ENCODE assay signal across 11 cellular contexts in genomic region chr1:3902546-3902945, GRCh38. TPM values are rescaled to one million over a fixed set of nuclear protein-coding genes. Genes with fewer than 3 reads are reported as not detected.
DNase-seq lines count a peak whose midpoint lies in the region; ATAC-seq and TF ChIP-seq lines count a peak whose summit lies in the region.
"Had no signal": no experiment of that assay in that cellular context is flagged by ENCODE, and none has a peak within 500 bp of the region (broad histone marks: within the 10 kb centered on the region; RNA-seq: fewer than 3 reads in every experiment).

No MANE protein-coding gene starts in this region.

- H2BK5ac ChIP-seq in IMR-90 (ENCODE audit: low read depth, low read length, poor library complexity, severe bottlenecking), result no peak overlapping the region

- no peak overlapping the region for H2BK20ac ChIP-seq in IMR-90 (ENCODE audit: low read depth, low read length)

- dilution Hi-C loops in IMR-90 (cut with HindIII; ENCODE audit: low sequenced_read_pairs, unreplicated experiment), result no loop called here

- no peak overlapping the region for H2AK9ac ChIP-seq in IMR-90 (replicated peaks; ENCODE audit: low read depth, low read length, poor library complexity)

- H3K9me1 ChIP-seq in IMR-90 (ENCODE audit: insufficient read depth, low read length), result no peaks in the 10 kb centered on the region; the same call in 1 of the 2 replicates

- no peak for TF ChIP-seq CTCF in CD4-positive, alpha-beta T cell (IDR thresholded peaks at IDR 0.05)
- no peak for TF ChIP-seq CTCF in IMR-90 (conservative IDR thresholded peaks at IDR 0.05; ENCODE audit: low read depth, low read length)

- H3K4me3 ChIP-seq in IMR-90 (ENCODE audit: insufficient read depth, low read depth, low read length), result no peak overlapping the region
- H3K4me3 ChIP-seq: ovary had no signal

- ATAC-seq in CD4-positive, alpha-beta T cell (ENCODE audit: poor library complexity), result peak; percentile 3
- ATAC-seq in IMR-90 (ENCODE audit: low read depth) (no peak), GM19351 (IDR thresholded peaks at IDR 0.05; ENCODE audit: unreplicated experiment) (no peak), GM18498 (IDR thresholded peaks at IDR 0.05; ENCODE audit: unreplicated experiment) (no peak)

- BruUV-seq in IMR-90 (replicated peaks; lab: Mats Ljungman, UMichigan), result no TSS peak

- no peak overlapping the region for H3K14ac ChIP-seq in IMR-90 (replicated peaks; ENCODE audit: low read depth, low read length)

- H3K4me2 ChIP-seq in IMR-90 (ENCODE audit: low read depth, low read length), result no peak overlapping the region

- no peak overlapping the region for H4K91ac ChIP-seq in IMR-90 (ENCODE audit: insufficient read depth, low read depth, low read length)

- POLR2A ChIA-PET in CD4-positive, alpha-beta T cell (lab: Charles Lee), result interaction anchor here (0.6 to 2.2 kb wide), 3 partner anchors 9 to 107 kb away, joined by 3 to 8 read pairs (median 5); partner anchors contain the start of genes CEP104, DFFB and LRRC47
- POLR2A ChIA-PET in IMR-90 (lab: Charles Lee; ENCODE audit: unreplicated experiment), result no interaction called here

- no peaks in the 10 kb centered on the region for H4K20me1 ChIP-seq in IMR-90 (ENCODE audit: insufficient read depth, low read length)

- peak overlapping the region; percentile 90 for H3K27ac Mint-ChIP-seq in CD4-positive, alpha-beta T cell
- peak overlapping the region; percentile 99 for H3K27ac Mint-ChIP-seq in activated T-cell treated with anti-CD3 and anti-CD28 coated beads, Interleukin-2, amount 50 U/mL, for 24 hours

- H3K4me3 Mint-ChIP-seq in CD4-positive, alpha-beta T cell, result peak overlapping the region; percentile 93
- peak overlapping the region; percentile 92 for H3K4me3 Mint-ChIP-seq in activated T-cell treated with anti-CD3 and anti-CD28 coated beads, Interleukin-2, amount 50 U/mL, for 24 hours

- no peaks in the 10 kb centered on the region for H3K27me3 ChIP-seq in CD4-positive, alpha-beta T cell (ENCODE audit: control insufficient read depth, insufficient read depth, low read length)
- no peaks in the 10 kb centered on the region for H3K27me3 ChIP-seq in IMR-90 (ENCODE audit: control insufficient read depth, insufficient read depth, low read length)
- H3K27me3 ChIP-seq: ovary had no signal

- H3K36me3 Mint-ChIP-seq in CD4-positive, alpha-beta T cell (ENCODE audit: low read depth), result peaks cover 27% of the 10 kb centered on the region
- H3K36me3 Mint-ChIP-seq in activated T-cell treated with anti-CD3 and anti-CD28 coated beads, Interleukin-2, amount 50 U/mL, for 24 hours (ENCODE audit: low read depth), result peaks cover 21% of the 10 kb centered on the region

- H3K27ac ChIP-seq in CD4-positive, alpha-beta T cell (ENCODE audit: low read depth, low read length), result peak overlapping the region; percentile 57
- H3K27ac ChIP-seq in IMR-90 (ENCODE audit: insufficient read depth, low read length), result no peak overlapping the region
- H3K27ac ChIP-seq: ovary had no signal

- TF ChIP-seq POLR2A in IMR-90 (IDR thresholded peaks at IDR 0.05; ENCODE audit: low read depth, low read length), result no peak

- H3K18ac ChIP-seq in IMR-90 (ENCODE audit: low read depth, low read length), result no peak overlapping the region

- H2BK15ac ChIP-seq in IMR-90 (ENCODE audit: low read depth, low read length), result no peak overlapping the region

- TF ChIP-seq RAD21 in IMR-90 (IDR thresholded peaks at IDR 0.05; ENCODE audit: low read length), result no peak

- peaks cover 58% of the 10 kb centered on the region for H3K4me1 Mint-ChIP-seq in CD4-positive, alpha-beta T cell (ENCODE audit: low read depth)
- H3K4me1 Mint-ChIP-seq in activated T-cell treated with anti-CD3 and anti-CD28 coated beads, Interleukin-2, amount 50 U/mL, for 24 hours (ENCODE audit: low read depth), result peaks cover 52% of the 10 kb centered on the region

- peaks cover 9% of the 10 kb centered on the region for H3K9me3 ChIP-seq in CD4-positive, alpha-beta T cell (ENCODE audit: control insufficient read depth, low read length)
- no peaks in the 10 kb centered on the region for H3K9me3 ChIP-seq in IMR-90 (ENCODE audit: control insufficient read depth, insufficient read depth, low read length)
- H3K9me3 ChIP-seq: ovary had no signal

- no peak overlapping the region for H2AK5ac ChIP-seq in IMR-90 (ENCODE audit: low read depth, low read length)

- peak overlapping the region; percentile 58 for H2AFZ ChIP-seq in IMR-90 (replicated peaks; ENCODE audit: low read length, poor library complexity)

- no peaks in the 10 kb centered on the region for H3K4me1 ChIP-seq in IMR-90 (ENCODE audit: control insufficient read depth, insufficient read depth, low read length)

- H3K4ac ChIP-seq in IMR-90 (ENCODE audit: low read depth, low read length), result no peak overlapping the region

- intact Hi-C loops in CD4-positive, alpha-beta T cell (cut with DNase I, micrococcal nuclease), result loop anchor here in 1 of 2 experiments (5.0 to 10.0 kb wide), 2 partner anchors 278 to 1645 kb away; partner anchors contain the start of gene TPRG1L
- intact Hi-C loops in IMR-90 (cut with micrococcal nuclease), result no loop called here

- in situ Hi-C loops in IMR-90 (cut with MboI; ENCODE audit: low sequenced_read_pairs), result loop anchor here (25.0 kb wide), 1 partner anchor 2010 kb away; no protein-coding TSS in a partner anchor

- DNase-seq in CD4-positive, alpha-beta T cell, result peak in 1 of 10 experiments; percentile 30
- DNase-seq in IMR-90, result no peak
- peak; percentile 48 for DNase-seq in activated T-cell treated with anti-CD3 and anti-CD28 coated beads, Interleukin-2, amount 50 U/mL, for 24 hours
- peak; percentile 86 for DNase-seq in myocyte (ENCODE audit: low read depth)
- no peak for DNase-seq in 8988T
- DNase-seq in COR-L47 (lab: John Stamatoyannopoulos, UW), result no peak
- DNase-seq: NCI-H2081 treated with DMSO at 0.1 percent for 48 hours, trophoblast cell had no signal

- no peak overlapping the region for H4K8ac ChIP-seq in IMR-90 (ENCODE audit: low read depth in 2 of 2, low read length in 2 of 2)

- no peak overlapping the region for H2BK120ac ChIP-seq in IMR-90 (ENCODE audit: low read depth, low read length)

- no peak overlapping the region for H3K56ac ChIP-seq in IMR-90 (ENCODE audit: extremely low read depth, insufficient read depth, low read length)

- H3K27me3 Mint-ChIP-seq in CD4-positive, alpha-beta T cell, result no peaks in the 10 kb centered on the region
- H3K27me3 Mint-ChIP-seq in activated T-cell treated with anti-CD3 and anti-CD28 coated beads, Interleukin-2, amount 50 U/mL, for 24 hours, result no peaks in the 10 kb centered on the region

- WGBS in IMR-90 (ENCODE audit: extremely low coverage in 2 of 2, insufficient read length in 1 of 2), 2 experiments, result no CpG with 5 or more reads among the region's 6 CpGs

- CTCF ChIA-PET in CD4-positive, alpha-beta T cell (lab: Charles Lee), result interaction anchor here (1.4 kb wide), 1 partner anchor 45 kb away, joined by 8 read pairs; the partner anchor contains the start of genes CEP104 and DFFB
- CTCF ChIA-PET in IMR-90 (lab: Yijun Ruan, JAX), result interaction anchor here (1.1 kb wide), 1 partner anchor 44 kb away, joined by 4 read pairs; no protein-coding TSS in a partner anchor

- no peaks in the 10 kb centered on the region for H3K36me3 ChIP-seq in IMR-90 (ENCODE audit: control insufficient read depth, insufficient read depth, low read length)
- H3K36me3 ChIP-seq: ovary had no signal

- H4K5ac ChIP-seq in IMR-90 (ENCODE audit: low read depth, low read length), result no peak overlapping the region

- H3K79me1 ChIP-seq in IMR-90 (ENCODE audit: low read depth in 1 of 2, low read length in 2 of 2), result peaks cover 0 to 8% of the 10 kb centered on the region in 2 experiments; a peak in 1 of 4 replicates

- H3K9me3 Mint-ChIP-seq in CD4-positive, alpha-beta T cell, result no peaks in the 10 kb centered on the region
- peaks cover 6% of the 10 kb centered on the region for H3K9me3 Mint-ChIP-seq in activated T-cell treated with anti-CD3 and anti-CD28 coated beads, Interleukin-2, amount 50 U/mL, for 24 hours

- no peak overlapping the region for H3K23ac ChIP-seq in IMR-90 (ENCODE audit: low read depth, low read length)

- no peak overlapping the region for H3K9ac ChIP-seq in IMR-90 (ENCODE audit: low read depth, low read length)

TF ChIP-seq in IMR-90, 13 proteins besides CTCF, POLR2A, EP300 and RAD21 (continues in another document):
- TF ChIP-seq CEBPB (IDR thresholded peaks at IDR 0.05; ENCODE audit: low read depth, low read length), result no peak
- no peak for TF ChIP-seq USF2 (IDR thresholded peaks at IDR 0.05; ENCODE audit: low read depth, low read length)
- TF ChIP-seq RFX5 (IDR thresholded peaks at IDR 0.05; ENCODE audit: low read depth, low read length), result no peak
- no peak for TF ChIP-seq NFE2L2 (IDR thresholded peaks at IDR 0.05; ENCODE audit: low read depth, low read length)
- TF ChIP-seq SMC3 (IDR thresholded peaks at IDR 0.05; ENCODE audit: low read depth, low read length), result no peak
- no peak for TF ChIP-seq MXI1 (IDR thresholded peaks at IDR 0.05; ENCODE audit: borderline replicate concordance, low read depth, low read length)

RNA-seq across cellular contexts. Expression of gene C1orf174, which starts 2.5 kb away (rescaled TPM):
- total RNA-seq in CD4-positive, alpha-beta T cell, result 10 to 100 TPM; 16.8 to 18.5 TPM
- total RNA-seq in IMR-90 (2012; rRNA removed) (45.7 and 49.7 TPM in 2 replicates), myocyte (23.4 and 28.3 TPM in 2 replicates)
- 22.5 and 26.7 TPM in 2 replicates for polyA plus RNA-seq in IMR-90 (2012; rRNA removed)
- polyA plus RNA-seq in IMR-90 (2012; cell fraction: cytosol; rRNA removed), result 18.4 and 30.4 TPM in 2 replicates
- 41.8 and 56.3 TPM in 2 replicates for polyA plus RNA-seq in IMR-90 (2012; cell fraction: nucleus; rRNA removed; ENCODE audit: low replicate concordance)
- 19.9 TPM for polyA plus RNA-seq in myocyte (2012)

RNA-seq across cellular contexts. Expression of gene DFFB, which starts 45.3 kb away (rescaled TPM):
- 1 to 10 TPM; 6.7 to 6.8 TPM for total RNA-seq in CD4-positive, alpha-beta T cell
- 6.7 and 7.3 TPM in 2 replicates for total RNA-seq in IMR-90 (2012; rRNA removed)
- 6.5 and 8.2 TPM in 2 replicates for polyA plus RNA-seq in IMR-90 (2012; rRNA removed)
- polyA plus RNA-seq in IMR-90 (2012; cell fraction: cytosol; rRNA removed), result 4.6 and 5.5 TPM in 2 replicates
- 19.8 and 20.2 TPM in 2 replicates for polyA plus RNA-seq in IMR-90 (2012; cell fraction: nucleus; rRNA removed; ENCODE audit: low replicate concordance)
- 3.0 and 3.7 TPM in 2 replicates for total RNA-seq in myocyte
- 3.8 TPM for polyA plus RNA-seq in myocyte (2012)

RNA-seq across cellular contexts. Expression of gene CEP104, which starts 45.5 kb away (rescaled TPM):
- total RNA-seq in CD4-positive, alpha-beta T cell, result 10 to 100 TPM; 16.6 to 20.5 TPM
- total RNA-seq in IMR-90 (2012; rRNA removed) (14.3 and 20.0 TPM in 2 replicates), myocyte (22.7 and 23.1 TPM in 2 replicates)
- polyA plus RNA-seq in IMR-90 (2012; rRNA removed), result 17.5 and 17.9 TPM in 2 replicates
- 5.9 and 7.6 TPM in 2 replicates for polyA plus RNA-seq in IMR-90 (2012; cell fraction: cytosol; rRNA removed)
- 17.7 and 21.7 TPM in 2 replicates for polyA plus RNA-seq in IMR-90 (2012; cell fraction: nucleus; rRNA removed; ENCODE audit: low replicate concordance)
- 25.6 TPM for polyA plus RNA-seq in myocyte (2012)

Comparison
In these comparisons a context has a peak if more than half of its experiments do, and no peak if none do; other contexts are left out.
1. DNase-seq: peak in activated T-cell treated with anti-CD3 and anti-CD28 coated beads, Interleukin-2, amount 50 U/mL, for 24 hours (single experiment) and myocyte (single experiment); none in IMR-90 (single experiment), 8988T (single experiment) and COR-L47 (single experiment).